19 cellular contexts compared by ENCODE assay signal in the genomic region with DNA sequence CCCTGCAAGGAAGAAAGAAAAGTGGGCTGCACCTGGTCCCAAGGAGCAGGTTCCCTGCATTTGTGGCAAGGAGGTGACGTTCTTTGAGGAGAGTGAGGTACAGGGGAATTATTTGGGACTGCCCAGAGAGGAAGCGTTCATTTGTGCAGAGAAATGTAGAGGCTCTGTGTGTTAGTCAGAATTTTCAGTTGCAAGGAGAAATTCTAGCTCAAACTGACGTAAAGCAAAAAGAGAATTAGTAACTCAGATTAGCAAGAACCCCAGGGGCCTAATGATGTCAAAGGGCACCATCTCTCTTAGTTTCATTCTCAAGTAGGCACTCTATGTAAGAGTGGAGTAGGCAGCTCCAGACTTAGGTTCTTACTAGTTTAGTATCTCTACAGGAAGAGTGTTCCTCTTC. TPM values are rescaled to one million over a fixed set of nuclear protein-coding genes. Genes with fewer than 3 reads are reported as not detected.
A peak's percentile ranks its signal among the peaks of the same experiment; 100 is the strongest.
DNase-seq lines count a peak whose midpoint lies in the region; ATAC-seq, FAIRE-seq and TF ChIP-seq lines count a peak whose summit lies in the region.
"Had no signal": no experiment of that assay in that cellular context is flagged by ENCODE, and none has a peak within 500 bp of the region (broad histone marks: within the 10 kb centered on the region; RNA-seq: fewer than 3 reads in every experiment).

No MANE protein-coding gene starts in this region.

- H3K4me3 ChIP-seq in A549: no peak overlapping the region
- H3K4me3 ChIP-seq in GM06990 (replicated peaks; ENCODE audit: low read depth, low read length): no peak overlapping the region; the same call in 1 of the 2 replicates
- H3K4me3 ChIP-seq in colonic mucosa: no peak overlapping the region
- H3K4me3 ChIP-seq: esophagus muscularis mucosa had no signal

- intact Hi-C loops in colonic mucosa (cut with DNase I): no loop called here

- no peaks in the 10 kb centered on the region for H3K9me3 ChIP-seq in A549
- no peaks in the 10 kb centered on the region for H3K9me3 ChIP-seq in colonic mucosa
- H3K9me3 ChIP-seq: esophagus muscularis mucosa had no signal

- TF ChIP-seq EP300 in A549 (IDR thresholded peaks at IDR 0.05): no peak

- H3K36me3 ChIP-seq in GM06990 (ENCODE audit: control insufficient read depth, insufficient read depth, low read length): no peaks in the 10 kb centered on the region
- no peaks in the 10 kb centered on the region for H3K36me3 ChIP-seq in colonic mucosa
- H3K36me3 ChIP-seq: esophagus muscularis mucosa had no signal

- H3K9ac ChIP-seq in colonic mucosa (ENCODE audit: low read depth in 2 of 2, low read length in 2 of 2): peak overlapping the region in 1 of 2 donors; percentile 95

- peak overlapping the region; percentile 97 for H3K27ac ChIP-seq in A549
- peak overlapping the region; percentile 96 for H3K27ac ChIP-seq in colonic mucosa

- 97% methylated on average over 3 of the region's 3 CpGs for WGBS in A549 (ENCODE audit: missing lambda C conversion rate)

- CTCF ChIA-PET in A549 (lab: Yijun Ruan, JAX): interaction anchor here (0.8 to 1.9 kb wide), 2 partner anchors 9 to 23 kb away, joined by 3 to 7 read pairs; no protein-coding TSS in a partner anchor

- ATAC-seq in A549: no peak
- peak; percentile 17 for ATAC-seq in HG03439 (IDR thresholded peaks at IDR 0.05; ENCODE audit: unreplicated experiment)
- ATAC-seq in GM21786 (IDR thresholded peaks at IDR 0.05; ENCODE audit: unreplicated experiment): no peak
- ATAC-seq: T-helper 17 cell had no signal

- DNase-seq in A549 (ENCODE audit: low read depth in 1 of 2, low spot score in 1 of 2) (no peak), GM06990 (ENCODE audit: extremely low read depth, insufficient read length) (peak; percentile 24), colonic mucosa (no peak), COR-L47 (lab: John Stamatoyannopoulos, UW) (no peak), urothelium cell line (ENCODE audit: low spot score) (no peak), germinal center (ENCODE audit: low spot score) (no peak)
- DNase-seq: activated CD8-positive, alpha-beta memory T cell treated with anti-CD3 and anti-CD28 coated beads, Interleukin-2, amount 50 U/mL, for 4 hours; GF-D8; NCI-H1694; SIG-M5; stimulated activated CD4-positive, alpha-beta T cell treated with anti-CD3 and anti-CD28 coated beads, Interleukin-2, amount 100 ng/mL, for 48 hours; T-helper 17 cell had no signal

- H3K27me3 ChIP-seq in GM06990 (replicated peaks; ENCODE audit: control insufficient read depth, insufficient read depth, low read length): no peaks in the 10 kb centered on the region
- H3K27me3 ChIP-seq in colonic mucosa: no peaks in the 10 kb centered on the region
- H3K27me3 ChIP-seq: esophagus muscularis mucosa had no signal

- no peak for TF ChIP-seq RAD21 in A549 (conservative IDR thresholded peaks at IDR 0.05 in 1 of 2, IDR thresholded peaks at IDR 0.05 in 1 of 2)

- POLR2A ChIA-PET in A549 (lab: Yijun Ruan, JAX): no interaction called here

- no peak for TF ChIP-seq CTCF in A549 (IDR thresholded peaks at IDR 0.05)
- no peak for TF ChIP-seq CTCF in GM06990 (IDR thresholded peaks at IDR 0.05; ENCODE audit: insufficient read depth, low read length, poor library complexity, severe bottlenecking)
- no peak for TF ChIP-seq CTCF in colonic mucosa (IDR thresholded peaks at IDR 0.05)

- no peak for TF ChIP-seq POLR2A in A549 (IDR thresholded peaks at IDR 0.05; ENCODE audit: low read length)

- no peak for FAIRE-seq in A549 (lab: Jason Lieb, UNC)
- no peak for FAIRE-seq in urothelium cell line (lab: Jason Lieb, UNC)
- FAIRE-seq: GM18507 had no signal

- peaks cover 27% of the 10 kb centered on the region for H3K4me1 ChIP-seq in A549
- H3K4me1 ChIP-seq in colonic mucosa: peaks cover 8% of the 10 kb centered on the region

- H3K4me2 ChIP-seq in A549: peak overlapping the region; percentile 97

TF ChIP-seq in A549, 52 proteins besides CTCF, POLR2A, EP300 and RAD21:
- TF ChIP-seq SMC3 (IDR thresholded peaks at IDR 0.05) (no peak), EHF (CRISPR knock-in tag; IDR thresholded peaks at IDR 0.05) (no peak), NFE2L2 (conservative IDR thresholded peaks at IDR 0.05; ENCODE audit: low read length) (no peak), MAZ (IDR thresholded peaks at IDR 0.05; ENCODE audit: borderline replicate concordance, low read depth, low read length) (no peak), ZC3H11A (IDR thresholded peaks at IDR 0.05) (no peak), CHD2 (IDR thresholded peaks at IDR 0.05; ENCODE audit: low read length, partially characterized antibody) (no peak), HOXA7 (CRISPR knock-in tag; IDR thresholded peaks at IDR 0.05) (no peak), FOXS1 (CRISPR knock-in tag; IDR thresholded peaks at IDR 0.05) (no peak), TP53 (CRISPR knock-in tag; IDR thresholded peaks at IDR 0.05) (no peak), GATA3 (IDR thresholded peaks at IDR 0.05; ENCODE audit: borderline replicate concordance) (no peak), RNF2 (IDR thresholded peaks at IDR 0.05; ENCODE audit: borderline replicate concordance, low read depth) (no peak), RARB (CRISPR knock-in tag; IDR thresholded peaks at IDR 0.05) (no peak), MAFK (IDR thresholded peaks at IDR 0.05; ENCODE audit: partially characterized antibody) (no peak), ATOH8 (CRISPR knock-in tag; IDR thresholded peaks at IDR 0.05; ENCODE audit: low read depth) (no peak), TFCP2L1 (CRISPR knock-in tag; IDR thresholded peaks at IDR 0.05) (no peak), HES2 (IDR thresholded peaks at IDR 0.05) (no peak), CHD4 (IDR thresholded peaks at IDR 0.05; ENCODE audit: borderline replicate concordance) (no peak), RFX5 (IDR thresholded peaks at IDR 0.05) (no peak)

RNA-seq across cellular contexts. Expression of gene TXN, which starts 2.4 kb away (rescaled TPM):
- 1,336 and 1,626 TPM in 2 replicates for polyA plus RNA-seq in A549 (2011; rRNA removed)
- polyA plus RNA-seq in A549 (2012; cell fraction: cytosol; rRNA removed): 1,191 and 1,403 TPM in 2 replicates
- 356 and 650 TPM in 2 replicates for polyA plus RNA-seq in A549 (2012; cell fraction: nucleus; rRNA removed)
- 1,222 to 1,380 TPM (median 1,309 TPM) in 3 replicates for polyA plus RNA-seq in A549 (2017; fragmentation: RNase III; extraction: RNeasy Plus Mini Kit Qiagen cat#74134 plus additional on column Dnase treatment)
- polyA minus RNA-seq in A549 (2011; rRNA and poly(A)+ RNA removed): 211 and 233 TPM in 2 replicates
- total RNA-seq in colonic mucosa: 100 to 1,000 TPM; 498 to 600 TPM

RNA-seq across cellular contexts. Expression of gene C9orf152, which starts 50.7 kb away (rescaled TPM):
- polyA plus RNA-seq in A549 (2011; rRNA removed): 0.79 and 1.3 TPM in 2 replicates
- 0.01 TPM in 2 replicates for polyA plus RNA-seq in A549 (2012; cell fraction: cytosol; rRNA removed)
- not detected in 2 replicates for polyA plus RNA-seq in A549 (2012; cell fraction: nucleus; rRNA removed)
- polyA plus RNA-seq in A549 (2017; fragmentation: RNase III; extraction: RNeasy Plus Mini Kit Qiagen cat#74134 plus additional on column Dnase treatment): 0.05 to 0.15 TPM (median 0.10 TPM) in 3 replicates
- polyA minus RNA-seq in A549 (2011; rRNA and poly(A)+ RNA removed): 0.34 and 0.66 TPM in 2 replicates
- 10 to 100 TPM; 72.6 to 80.1 TPM for total RNA-seq in colonic mucosa
- total RNA-seq: esophagus muscularis mucosa, M059J, NCI-H460, T-helper 17 cell, temporal lobe had no signal
